ENCODE assay signal across 24 cellular contexts in genomic region chr3:20798666-20799065, GRCh38.
"Had no signal": no experiment of that assay in that cellular context is flagged by ENCODE, and none has a peak within 500 bp of the region (broad histone marks: within the 10 kb centered on the region; RNA-seq: fewer than 3 reads in every experiment).

No MANE protein-coding gene starts in this region.

- H3K27me3 ChIP-seq: dorsolateral prefrontal cortex, esophagus squamous epithelium, foreskin keratinocyte, gastroesophageal sphincter, heart left ventricle, hepatocyte, left lung had no signal

- H3K27ac ChIP-seq: coronary artery, dorsolateral prefrontal cortex, epithelial cell of prostate, esophagus squamous epithelium, foreskin keratinocyte, gastroesophageal sphincter, heart left ventricle, hepatocyte, left lung, lower lobe of right lung had no signal

- H3K4me1 ChIP-seq: esophagus squamous epithelium, foreskin keratinocyte, gastroesophageal sphincter, heart left ventricle, left lung, lower lobe of right lung had no signal

- FAIRE-seq: colon, frontal cortex, islet of Langerhans, keratinocyte had no signal

- H3K36me3 ChIP-seq: esophagus squamous epithelium, gastroesophageal sphincter, heart left ventricle, left lung, lower lobe of right lung had no signal

- H3K4me3 ChIP-seq: coronary artery, dorsolateral prefrontal cortex, esophagus squamous epithelium, gastroesophageal sphincter, heart left ventricle, hepatocyte, left lung, lower lobe of right lung, mucosa of descending colon had no signal

- DNase-seq: dermis blood vessel endothelial cell; dorsolateral prefrontal cortex; effector CD4-positive, alpha-beta T cell; effector memory CD4-positive, alpha-beta T cell; erythroblast; esophagus squamous epithelium; foreskin keratinocyte; heart left ventricle; left cardiac atrium; left lung; left ventricle myocardium superior; lower lobe of right lung; mesenchymal stem cell; mucosa of descending colon; naive B cell; naive thymus-derived CD8-positive, alpha-beta T cell had no signal
